Comparison of ENCODE assay signal across 10 cellular contexts in the genomic region with DNA sequence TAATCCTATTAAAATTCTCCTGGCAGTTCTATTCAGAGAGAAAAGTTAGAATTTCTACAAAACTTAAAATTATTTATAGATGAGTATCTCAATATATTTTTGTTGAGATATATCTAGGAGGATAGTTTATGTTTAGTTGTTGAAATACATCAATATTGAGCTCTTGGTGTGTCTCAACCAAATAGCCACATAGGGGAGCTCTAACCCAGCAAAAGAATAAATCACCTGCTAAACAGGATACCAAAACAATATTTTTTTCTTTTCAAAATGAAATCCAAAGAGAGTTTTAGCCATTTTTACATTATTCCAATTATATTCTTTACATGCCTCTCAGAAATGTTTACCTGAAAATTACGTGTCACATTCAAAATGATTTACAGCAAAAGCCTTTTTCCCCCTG.
A peak's percentile ranks its signal among the peaks of the same experiment; 100 is the strongest.
DNase-seq lines count a peak whose midpoint lies in the region; ATAC-seq and TF ChIP-seq lines count a peak whose summit lies in the region.
"Had no signal": no experiment of that assay in that cellular context is flagged by ENCODE, and none has a peak within 500 bp of the region (broad histone marks: within the 10 kb centered on the region; RNA-seq: fewer than 3 reads in every experiment).

No MANE protein-coding gene starts in this region.

- H3K27ac ChIP-seq in Panc1 (ENCODE audit: low read length) (no peak overlapping the region), left lung (no peak overlapping the region)

- no peaks in the 10 kb centered on the region for H3K36me3 Mint-ChIP-seq in Calu3 (ENCODE audit: insufficient read depth, unreplicated experiment)
- no peaks in the 10 kb centered on the region for H3K36me3 Mint-ChIP-seq in activated T-helper 2 cell treated with anti-CD3 and anti-CD28 coated beads, Interferon-gamma antibody, Interleukin-2, Interleukin-4, amounts not matched to agents 10 μg/mL and 5 μg/mL and 100 μg/mL, durations not matched to agents 14 hours and 24 hours and 36 hours (ENCODE audit: low read depth)
- no peaks in the 10 kb centered on the region for H3K36me3 Mint-ChIP-seq in immature natural killer cell

- POLR2A ChIA-PET in Panc1 (lab: Charles Lee) = no interaction called here

- BruUV-seq in Calu3 (replicated peaks; lab: Mats Ljungman, UMichigan) (no TSS peak), Panc1 (replicated peaks; lab: Mats Ljungman, UMichigan) (no TSS peak)

- no peaks in the 10 kb centered on the region for H3K36me3 ChIP-seq in Panc1 (ENCODE audit: control insufficient read depth, insufficient read depth, low read length)
- H3K36me3 ChIP-seq in left lung = no peaks in the 10 kb centered on the region

- no peaks in the 10 kb centered on the region for H3K9me3 Mint-ChIP-seq in Calu3 (ENCODE audit: low read depth, unreplicated experiment)
- peaks cover 5% of the 10 kb centered on the region for H3K9me3 Mint-ChIP-seq in activated T-helper 2 cell treated with anti-CD3 and anti-CD28 coated beads, Interferon-gamma antibody, Interleukin-2, Interleukin-4, amounts not matched to agents 10 μg/mL and 5 μg/mL and 100 μg/mL, durations not matched to agents 14 hours and 24 hours and 36 hours
- H3K9me3 Mint-ChIP-seq in immature natural killer cell = peaks cover 1 to 9% (median 5%) of the 10 kb centered on the region in 6 donors
- H3K9me3 Mint-ChIP-seq: activated CD4-positive, alpha-beta memory T cell treated with anti-CD3 and anti-CD28 coated beads, Interleukin-2, amount 10 ng/mL, durations not matched to agents 7 days and 5 days had no signal

- no peak overlapping the region for H3K4me3 ChIP-seq in Panc1 (ENCODE audit: low read depth in 2 of 2, low read length in 2 of 2)
- no peak overlapping the region for H3K4me3 ChIP-seq in left lung

- in situ Hi-C loops in Panc1 (cut with HindIII; ENCODE audit: low pct_unique_long_range_greater_than_20kb, low sequenced_read_pairs) = no loop called here

- TF ChIP-seq CTCF in Calu3 (IDR thresholded peaks at IDR 0.05; ENCODE audit: unreplicated experiment) (no peak), Panc1 (IDR thresholded peaks at IDR 0.05) (peak; percentile 42; the same call in 1 of the 2 replicates), left lung (IDR thresholded peaks at IDR 0.05) (no peak)

- no peak overlapping the region for H3K4me3 Mint-ChIP-seq in Calu3 (ENCODE audit: low read depth, unreplicated experiment)
- no peak overlapping the region for H3K4me3 Mint-ChIP-seq in activated T-helper 2 cell treated with anti-CD3 and anti-CD28 coated beads, Interferon-gamma antibody, Interleukin-2, Interleukin-4, amounts not matched to agents 10 μg/mL and 5 μg/mL and 100 μg/mL, durations not matched to agents 14 hours and 24 hours and 36 hours (ENCODE audit: low read depth)
- no peak overlapping the region for H3K4me3 Mint-ChIP-seq in immature natural killer cell
- H3K4me3 Mint-ChIP-seq: activated CD4-positive, alpha-beta memory T cell treated with anti-CD3 and anti-CD28 coated beads, Interleukin-2, amount 10 ng/mL, durations not matched to agents 7 days and 5 days had no signal

- no peaks in the 10 kb centered on the region for H3K27me3 Mint-ChIP-seq in Calu3 (ENCODE audit: unreplicated experiment)
- no peaks in the 10 kb centered on the region for H3K27me3 Mint-ChIP-seq in activated T-helper 2 cell treated with anti-CD3 and anti-CD28 coated beads, Interferon-gamma antibody, Interleukin-2, Interleukin-4, amounts not matched to agents 10 μg/mL and 5 μg/mL and 100 μg/mL, durations not matched to agents 14 hours and 24 hours and 36 hours (ENCODE audit: low read depth)
- H3K27me3 Mint-ChIP-seq in immature natural killer cell (ENCODE audit: low read depth in 3 of 3) = peaks cover 0 to 2% (median 0%) of the 10 kb centered on the region in 3 donors
- H3K27me3 Mint-ChIP-seq: activated CD4-positive, alpha-beta memory T cell treated with anti-CD3 and anti-CD28 coated beads, Interleukin-2, amount 10 ng/mL, durations not matched to agents 7 days and 5 days had no signal

- DNase-seq in Calu3 (peak; percentile 4), HuH-7.5 (ENCODE audit: low spot score) (peak; percentile 2), Panc1 (ENCODE audit: low read depth, low spot score) (no peak), glomerular visceral epithelial cell (ENCODE audit: extremely low spot score) (peak; percentile 42), immature natural killer cell (no peak), left lung (no peak)
- no peak for DNase-seq in activated T-helper 2 cell treated with anti-CD3 and anti-CD28 coated beads, Interferon-gamma antibody, Interleukin-2, Interleukin-4, amounts not matched to agents 10 μg/mL and 5 μg/mL and 100 μg/mL, durations not matched to agents 14 hours and 24 hours and 36 hours (ENCODE audit: low spot score)
- DNase-seq: activated CD4-positive, alpha-beta memory T cell treated with anti-CD3 and anti-CD28 coated beads, Interleukin-2, amount 10 ng/mL, durations not matched to agents 7 days and 5 days; left ventricle myocardium superior had no signal

- H3K27me3 ChIP-seq in Panc1 (ENCODE audit: control insufficient read depth, insufficient read depth, low read length) (no peaks in the 10 kb centered on the region), left lung (no peaks in the 10 kb centered on the region)

- H3K27ac Mint-ChIP-seq in Calu3 (ENCODE audit: unreplicated experiment) = no peak overlapping the region
- H3K27ac Mint-ChIP-seq in activated T-helper 2 cell treated with anti-CD3 and anti-CD28 coated beads, Interferon-gamma antibody, Interleukin-2, Interleukin-4, amounts not matched to agents 10 μg/mL and 5 μg/mL and 100 μg/mL, durations not matched to agents 14 hours and 24 hours and 36 hours = no peak overlapping the region
- H3K27ac Mint-ChIP-seq in immature natural killer cell = no peak overlapping the region
- H3K27ac Mint-ChIP-seq: activated CD4-positive, alpha-beta memory T cell treated with anti-CD3 and anti-CD28 coated beads, Interleukin-2, amount 10 ng/mL, durations not matched to agents 7 days and 5 days had no signal

- intact Hi-C loops in Calu3 (cut with micrococcal nuclease; ENCODE audit: unreplicated experiment) = loop anchor here (5.0 kb wide), 1 partner anchor 963 kb away; no protein-coding TSS in a partner anchor
- intact Hi-C loops in Panc1 (cut with micrococcal nuclease; ENCODE audit: unreplicated experiment) = loop anchor here (5.0 kb wide), 1 partner anchor 983 kb away; no protein-coding TSS in a partner anchor
- intact Hi-C loops in activated T-helper 2 cell treated with anti-CD3 and anti-CD28 coated beads, Interferon-gamma antibody, Interleukin-2, Interleukin-4, amounts not matched to agents 10 μg/mL and 5 μg/mL and 100 μg/mL, durations not matched to agents 14 hours and 24 hours and 36 hours (cut with micrococcal nuclease) = no loop called here
- intact Hi-C loops in left lung (cut with DNase I) = no loop called here

- CTCF ChIA-PET in Calu3 (lab: Charles Lee) = interaction anchor here (0.9 to 1.2 kb wide), 2 partner anchors 68 to 964 kb away, joined by 3 to 4 read pairs; no protein-coding TSS in a partner anchor
- CTCF ChIA-PET in Panc1 (lab: Charles Lee) = no interaction called here

- H3K4me1 ChIP-seq in Panc1 (ENCODE audit: control insufficient read depth, insufficient read depth, low read length) (no peaks in the 10 kb centered on the region), left lung (no peaks in the 10 kb centered on the region)

- ATAC-seq in Panc1 (no peak), GM21390 (IDR thresholded peaks at IDR 0.05; ENCODE audit: unreplicated experiment) (no peak), left lung (no peak)
- ATAC-seq: left ventricle myocardium superior had no signal

- H3K4me1 Mint-ChIP-seq in Calu3 (ENCODE audit: low read depth, unreplicated experiment) (no peaks in the 10 kb centered on the region), immature natural killer cell (no peaks in the 10 kb centered on the region)
- H3K4me1 Mint-ChIP-seq in activated T-helper 2 cell treated with anti-CD3 and anti-CD28 coated beads, Interferon-gamma antibody, Interleukin-2, Interleukin-4, amounts not matched to agents 10 μg/mL and 5 μg/mL and 100 μg/mL, durations not matched to agents 14 hours and 24 hours and 36 hours (ENCODE audit: low read depth) = no peaks in the 10 kb centered on the region
- H3K4me1 Mint-ChIP-seq: activated CD4-positive, alpha-beta memory T cell treated with anti-CD3 and anti-CD28 coated beads, Interleukin-2, amount 10 ng/mL, durations not matched to agents 7 days and 5 days had no signal

- H3K9me3 ChIP-seq in Panc1 (ENCODE audit: control insufficient read depth, insufficient read depth, low read depth, low read length) (no peaks in the 10 kb centered on the region), left lung (no peaks in the 10 kb centered on the region)

Comparison
In these comparisons a context has a peak if more than half of its experiments do, and no peak if none do; other contexts are left out.
1. DNase-seq: peak in Calu3 (single experiment), HuH-7.5 (single experiment) and glomerular visceral epithelial cell (single experiment); none in Panc1 (single experiment), activated T-helper 2 cell treated with anti-CD3 and anti-CD28 coated beads, Interferon-gamma antibody, Interleukin-2, Interleukin-4, amounts not matched to agents 10 μg/mL and 5 μg/mL and 100 μg/mL, durations not matched to agents 14 hours and 24 hours and 36 hours (single experiment), immature natural killer cell (0 of 3) and left lung (0 of 2).
2. intact Hi-C loops: an anchor here in Calu3 (5.0 kb wide) and Panc1 (5.0 kb wide); none called in activated T-helper 2 cell treated with anti-CD3 and anti-CD28 coated beads, Interferon-gamma antibody, Interleukin-2, Interleukin-4, amounts not matched to agents 10 μg/mL and 5 μg/mL and 100 μg/mL, durations not matched to agents 14 hours and 24 hours and 36 hours and left lung.